Comparison of ENCODE assay signal across 10 cellular contexts in the genomic region with DNA sequence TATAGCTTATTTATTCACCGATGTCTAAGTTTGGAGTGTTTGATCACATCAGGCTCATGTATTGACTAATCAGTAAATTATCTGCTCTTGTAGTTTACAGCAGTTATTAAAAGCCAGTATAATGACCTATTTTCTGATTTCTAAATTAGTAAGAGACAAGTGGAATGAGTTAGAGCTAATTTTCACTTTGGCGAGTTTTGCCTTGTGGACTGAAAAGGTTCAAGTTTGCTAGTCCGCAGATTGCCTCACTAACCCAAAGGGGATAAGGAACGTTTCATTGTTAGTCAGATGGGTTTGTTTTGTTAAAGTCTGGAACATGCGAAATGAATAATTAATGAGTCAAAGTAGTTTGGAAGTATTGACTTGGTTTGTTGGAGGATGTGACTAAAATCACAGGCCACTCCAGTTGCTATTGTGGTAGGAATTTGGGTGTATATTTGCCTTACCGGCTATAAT. TPM values are rescaled to one million over a fixed set of nuclear protein-coding genes. Genes with fewer than 3 reads are reported as not detected.
DNase-seq lines count a peak whose midpoint lies in the region; TF ChIP-seq lines count a peak whose summit lies in the region.
"Had no signal": no experiment of that assay in that cellular context is flagged by ENCODE, and none has a peak within 500 bp of the region (broad histone marks: within the 10 kb centered on the region; RNA-seq: fewer than 3 reads in every experiment).

No MANE protein-coding gene starts in this region.

- POLR2A ChIA-PET in GM10248 (lab: Yijun Ruan, JAX): no interaction called here

- no peak for TF ChIP-seq EP300 in ovary (IDR thresholded peaks at IDR 0.05)

- H3K27ac ChIP-seq in adrenal gland: no peak overlapping the region
- no peak overlapping the region for H3K27ac ChIP-seq in WERI-Rb-1
- no peak overlapping the region for H3K27ac ChIP-seq in ovary

- H3K4me1 ChIP-seq in adrenal gland (replicated peaks in 1 of 2) (no peaks in the 10 kb centered on the region), ovary (ENCODE audit: insufficient read depth) (no peaks in the 10 kb centered on the region)

- H3K4me3 ChIP-seq in adrenal gland (no peak overlapping the region), WERI-Rb-1 (ENCODE audit: low read depth, low read length) (no peak overlapping the region), ovary (no peak overlapping the region)

- H3K4me3 Mint-ChIP-seq in activated T-helper 2 cell treated with anti-CD3 and anti-CD28 coated beads, Interferon-gamma antibody, Interleukin-2, Interleukin-4, amounts not matched to agents 10 μg/mL and 5 μg/mL and 100 μg/mL, durations not matched to agents 14 hours and 24 hours and 36 hours (ENCODE audit: low read depth): no peak overlapping the region

- H3K27me3 ChIP-seq in adrenal gland: no peaks in the 10 kb centered on the region
- H3K27me3 ChIP-seq in WERI-Rb-1 (ENCODE audit: insufficient read depth, low read depth, severe bottlenecking): no peaks in the 10 kb centered on the region
- H3K27me3 ChIP-seq in ovary: no peaks in the 10 kb centered on the region

- CTCF ChIA-PET in GM10248 (lab: Yijun Ruan, JAX): interaction anchor here (0.7 to 1.7 kb wide), 7 partner anchors 9 to 32 kb away, joined by 3 to 5 read pairs (median 3); no protein-coding TSS in a partner anchor

- TF ChIP-seq CTCF in GM10248 (IDR thresholded peaks at IDR 0.05; ENCODE audit: control extremely low read depth, extremely low read depth, low read depth, missing control alignments): no peak
- no peak for TF ChIP-seq CTCF in adrenal gland (IDR thresholded peaks at IDR 0.05)
- TF ChIP-seq CTCF in WERI-Rb-1 (IDR thresholded peaks at IDR 0.05; ENCODE audit: low read depth, low read length): no peak
- TF ChIP-seq CTCF in ovary (IDR thresholded peaks at IDR 0.05): no peak

- H3K4me1 Mint-ChIP-seq in activated T-helper 2 cell treated with anti-CD3 and anti-CD28 coated beads, Interferon-gamma antibody, Interleukin-2, Interleukin-4, amounts not matched to agents 10 μg/mL and 5 μg/mL and 100 μg/mL, durations not matched to agents 14 hours and 24 hours and 36 hours (ENCODE audit: low read depth): peaks cover 32% of the 10 kb centered on the region

- H3K36me3 ChIP-seq in adrenal gland (replicated peaks in 1 of 2) (peaks cover 0 to 21% of the 10 kb centered on the region in 2 donors), WERI-Rb-1 (peaks cover 25% of the 10 kb centered on the region), ovary (no peaks in the 10 kb centered on the region)

- H3K36me3 Mint-ChIP-seq in activated T-helper 2 cell treated with anti-CD3 and anti-CD28 coated beads, Interferon-gamma antibody, Interleukin-2, Interleukin-4, amounts not matched to agents 10 μg/mL and 5 μg/mL and 100 μg/mL, durations not matched to agents 14 hours and 24 hours and 36 hours (ENCODE audit: low read depth): peaks cover 65% of the 10 kb centered on the region

- WGBS in adrenal gland, 4 donors: 89 to 94% (median 92%) methylated on average over 6 of the region's 6 CpGs
- 84 to 88% (median 87%) methylated on average over 6 of the region's 6 CpGs for WGBS in ovary, 3 donors

- DNase-seq in GM10248 (ENCODE audit: extremely low spot score) (peak; percentile 22), HCEC 1CT (peak; percentile 89), medulla oblongata (ENCODE audit: extremely low spot score) (peak; percentile 10), adrenal gland (no peak), WERI-Rb-1 (no peak), ovary (no peak), amniotic stem cell (lab: John Stamatoyannopoulos, UW) (no peak)
- DNase-seq in activated T-helper 2 cell treated with anti-CD3 and anti-CD28 coated beads, Interferon-gamma antibody, Interleukin-2, Interleukin-4, amounts not matched to agents 10 μg/mL and 5 μg/mL and 100 μg/mL, durations not matched to agents 14 hours and 24 hours and 36 hours (ENCODE audit: low spot score): no peak
- DNase-seq: NCI-H146; stimulated activated CD4-positive, alpha-beta T cell treated with anti-CD3 and anti-CD28 coated beads, Interleukin-12 subunit alpha, Interleukin-12 subunit beta, amount 100 ng/mL, for 4 hours had no signal

- intact Hi-C loops in activated T-helper 2 cell treated with anti-CD3 and anti-CD28 coated beads, Interferon-gamma antibody, Interleukin-2, Interleukin-4, amounts not matched to agents 10 μg/mL and 5 μg/mL and 100 μg/mL, durations not matched to agents 14 hours and 24 hours and 36 hours (cut with micrococcal nuclease): loop anchor here (1.0 to 2.0 kb wide), 3 partner anchors 33 to 179 kb away; partner anchors contain the start of gene SMARCA2
- intact Hi-C loops in adrenal gland (cut with DNase I) (no loop called here), ovary (cut with DNase I) (no loop called here)

- H3K27me3 Mint-ChIP-seq in activated T-helper 2 cell treated with anti-CD3 and anti-CD28 coated beads, Interferon-gamma antibody, Interleukin-2, Interleukin-4, amounts not matched to agents 10 μg/mL and 5 μg/mL and 100 μg/mL, durations not matched to agents 14 hours and 24 hours and 36 hours (ENCODE audit: low read depth): no peaks in the 10 kb centered on the region

- peak overlapping the region; percentile 7 for H3K27ac Mint-ChIP-seq in activated T-helper 2 cell treated with anti-CD3 and anti-CD28 coated beads, Interferon-gamma antibody, Interleukin-2, Interleukin-4, amounts not matched to agents 10 μg/mL and 5 μg/mL and 100 μg/mL, durations not matched to agents 14 hours and 24 hours and 36 hours

- no peaks in the 10 kb centered on the region for H3K9me3 ChIP-seq in adrenal gland (replicated peaks in 1 of 3)
- H3K9me3 ChIP-seq in WERI-Rb-1 (ENCODE audit: severe bottlenecking): no peaks in the 10 kb centered on the region
- H3K9me3 ChIP-seq in ovary: no peaks in the 10 kb centered on the region

- TF ChIP-seq POLR2A in adrenal gland (IDR thresholded peaks at IDR 0.05) (no peak), ovary (IDR thresholded peaks at IDR 0.05) (no peak)

- no peaks in the 10 kb centered on the region for H3K9me3 Mint-ChIP-seq in activated T-helper 2 cell treated with anti-CD3 and anti-CD28 coated beads, Interferon-gamma antibody, Interleukin-2, Interleukin-4, amounts not matched to agents 10 μg/mL and 5 μg/mL and 100 μg/mL, durations not matched to agents 14 hours and 24 hours and 36 hours

RNA-seq across cellular contexts. Expression of gene SMARCA2, which starts 40.1 kb away (rescaled TPM):
- 84.5 and 90.4 TPM in 2 replicates for total RNA-seq in activated T-helper 2 cell treated with anti-CD3 and anti-CD28 coated beads, Interferon-gamma antibody, Interleukin-2, Interleukin-4, amounts not matched to agents 10 μg/mL and 5 μg/mL and 100 μg/mL, durations not matched to agents 14 hours and 24 hours and 36 hours
- total RNA-seq in adrenal gland (100 to 1,000 TPM; 115 to 192 (median 151) TPM), ovary (100 to 1,000 TPM; 153 to 404 (median 199) TPM)
- polyA plus RNA-seq in adrenal gland (100 to 1,000 TPM in 1 of 3 donors, 10 to 100 TPM in 2; 38.3 to 149 (median 55.5) TPM), ovary (100 to 1,000 TPM; 108 to 270 TPM)

Comparison
In these comparisons a context has a peak if more than half of its experiments do, and no peak if none do; other contexts are left out.
1. DNase-seq: peak in GM10248 (single experiment), HCEC 1CT (single experiment) and medulla oblongata (single experiment); none in activated T-helper 2 cell treated with anti-CD3 and anti-CD28 coated beads, Interferon-gamma antibody, Interleukin-2, Interleukin-4, amounts not matched to agents 10 μg/mL and 5 μg/mL and 100 μg/mL, durations not matched to agents 14 hours and 24 hours and 36 hours (single experiment), adrenal gland (0 of 7), WERI-Rb-1 (single experiment), ovary (0 of 5) and amniotic stem cell (single experiment).